In the genomic region with DNA sequence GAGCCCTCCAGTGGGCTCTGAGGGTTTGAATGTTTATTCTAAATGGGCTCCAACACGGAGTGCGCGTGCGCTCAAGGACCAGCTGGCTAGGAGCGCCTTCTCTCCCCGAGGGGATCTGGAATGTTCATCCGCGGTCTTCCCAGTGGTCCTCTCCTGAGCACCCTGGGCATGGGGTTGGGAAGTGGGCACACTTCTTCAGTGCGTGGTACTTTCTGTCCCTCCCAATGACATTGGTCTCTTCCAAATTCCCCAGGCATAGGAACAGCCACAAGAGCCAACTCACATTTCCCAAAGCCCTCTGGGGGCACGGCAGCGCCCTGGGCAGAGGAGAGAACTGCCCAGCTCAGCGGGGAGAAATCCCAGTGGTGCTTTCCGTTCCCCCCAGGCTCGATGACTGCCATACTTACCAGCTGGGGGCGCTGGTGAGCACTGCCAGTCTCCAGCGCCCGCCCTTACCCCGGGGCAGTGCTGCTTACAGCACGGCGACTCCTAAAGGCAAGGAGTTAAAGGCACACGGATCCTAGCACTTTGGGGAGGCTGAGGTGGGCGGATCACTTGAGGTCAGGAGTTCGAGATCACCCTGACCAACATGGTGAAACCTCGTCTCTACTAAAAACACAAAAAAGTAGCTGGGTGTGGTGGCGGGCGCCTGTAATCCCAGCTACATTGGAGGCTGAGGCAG, we compare ENCODE assay signal across 1 cellular context.
TF ChIP-seq lines count a peak whose summit lies in the region.

No MANE protein-coding gene starts in this region.

TF ChIP-seq in K562, 482 proteins besides CTCF, POLR2A, EP300 and RAD21 (continued from another document and continues in another):
- TF ChIP-seq, protein P1, sequence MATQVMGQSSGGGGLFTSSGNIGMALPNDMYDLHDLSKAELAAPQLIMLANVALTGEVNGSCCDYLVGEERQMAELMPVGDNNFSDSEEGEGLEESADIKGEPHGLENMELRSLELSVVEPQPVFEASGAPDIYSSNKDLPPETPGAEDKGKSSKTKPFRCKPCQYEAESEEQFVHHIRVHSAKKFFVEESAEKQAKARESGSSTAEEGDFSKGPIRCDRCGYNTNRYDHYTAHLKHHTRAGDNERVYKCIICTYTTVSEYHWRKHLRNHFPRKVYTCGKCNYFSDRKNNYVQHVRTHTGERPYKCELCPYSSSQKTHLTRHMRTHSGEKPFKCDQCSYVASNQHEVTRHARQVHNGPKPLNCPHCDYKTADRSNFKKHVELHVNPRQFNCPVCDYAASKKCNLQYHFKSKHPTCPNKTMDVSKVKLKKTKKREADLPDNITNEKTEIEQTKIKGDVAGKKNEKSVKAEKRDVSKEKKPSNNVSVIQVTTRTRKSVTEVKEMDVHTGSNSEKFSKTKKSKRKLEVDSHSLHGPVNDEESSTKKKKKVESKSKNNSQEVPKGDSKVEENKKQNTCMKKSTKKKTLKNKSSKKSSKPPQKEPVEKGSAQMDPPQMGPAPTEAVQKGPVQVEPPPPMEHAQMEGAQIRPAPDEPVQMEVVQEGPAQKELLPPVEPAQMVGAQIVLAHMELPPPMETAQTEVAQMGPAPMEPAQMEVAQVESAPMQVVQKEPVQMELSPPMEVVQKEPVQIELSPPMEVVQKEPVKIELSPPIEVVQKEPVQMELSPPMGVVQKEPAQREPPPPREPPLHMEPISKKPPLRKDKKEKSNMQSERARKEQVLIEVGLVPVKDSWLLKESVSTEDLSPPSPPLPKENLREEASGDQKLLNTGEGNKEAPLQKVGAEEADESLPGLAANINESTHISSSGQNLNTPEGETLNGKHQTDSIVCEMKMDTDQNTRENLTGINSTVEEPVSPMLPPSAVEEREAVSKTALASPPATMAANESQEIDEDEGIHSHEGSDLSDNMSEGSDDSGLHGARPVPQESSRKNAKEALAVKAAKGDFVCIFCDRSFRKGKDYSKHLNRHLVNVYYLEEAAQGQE (CRISPR knock-in tag; IDR thresholded peaks at IDR 0.05; ENCODE audit: low read depth): no peak
- TF ChIP-seq, protein P2, sequence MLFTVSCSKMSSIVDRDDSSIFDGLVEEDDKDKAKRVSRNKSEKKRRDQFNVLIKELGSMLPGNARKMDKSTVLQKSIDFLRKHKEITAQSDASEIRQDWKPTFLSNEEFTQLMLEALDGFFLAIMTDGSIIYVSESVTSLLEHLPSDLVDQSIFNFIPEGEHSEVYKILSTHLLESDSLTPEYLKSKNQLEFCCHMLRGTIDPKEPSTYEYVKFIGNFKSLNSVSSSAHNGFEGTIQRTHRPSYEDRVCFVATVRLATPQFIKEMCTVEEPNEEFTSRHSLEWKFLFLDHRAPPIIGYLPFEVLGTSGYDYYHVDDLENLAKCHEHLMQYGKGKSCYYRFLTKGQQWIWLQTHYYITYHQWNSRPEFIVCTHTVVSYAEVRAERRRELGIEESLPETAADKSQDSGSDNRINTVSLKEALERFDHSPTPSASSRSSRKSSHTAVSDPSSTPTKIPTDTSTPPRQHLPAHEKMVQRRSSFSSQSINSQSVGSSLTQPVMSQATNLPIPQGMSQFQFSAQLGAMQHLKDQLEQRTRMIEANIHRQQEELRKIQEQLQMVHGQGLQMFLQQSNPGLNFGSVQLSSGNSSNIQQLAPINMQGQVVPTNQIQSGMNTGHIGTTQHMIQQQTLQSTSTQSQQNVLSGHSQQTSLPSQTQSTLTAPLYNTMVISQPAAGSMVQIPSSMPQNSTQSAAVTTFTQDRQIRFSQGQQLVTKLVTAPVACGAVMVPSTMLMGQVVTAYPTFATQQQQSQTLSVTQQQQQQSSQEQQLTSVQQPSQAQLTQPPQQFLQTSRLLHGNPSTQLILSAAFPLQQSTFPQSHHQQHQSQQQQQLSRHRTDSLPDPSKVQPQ (CRISPR knock-in tag; IDR thresholded peaks at IDR 0.05; ENCODE audit: borderline replicate concordance): no peak
- no peak for TF ChIP-seq RAD51 (IDR thresholded peaks at IDR 0.05; ENCODE audit: borderline replicate concordance, low read depth)
- TF ChIP-seq HMG20B (CRISPR knock-in tag; IDR thresholded peaks at IDR 0.05): no peak
- TF ChIP-seq, protein P3, sequence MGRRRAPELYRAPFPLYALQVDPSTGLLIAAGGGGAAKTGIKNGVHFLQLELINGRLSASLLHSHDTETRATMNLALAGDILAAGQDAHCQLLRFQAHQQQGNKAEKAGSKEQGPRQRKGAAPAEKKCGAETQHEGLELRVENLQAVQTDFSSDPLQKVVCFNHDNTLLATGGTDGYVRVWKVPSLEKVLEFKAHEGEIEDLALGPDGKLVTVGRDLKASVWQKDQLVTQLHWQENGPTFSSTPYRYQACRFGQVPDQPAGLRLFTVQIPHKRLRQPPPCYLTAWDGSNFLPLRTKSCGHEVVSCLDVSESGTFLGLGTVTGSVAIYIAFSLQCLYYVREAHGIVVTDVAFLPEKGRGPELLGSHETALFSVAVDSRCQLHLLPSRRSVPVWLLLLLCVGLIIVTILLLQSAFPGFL (CRISPR knock-in tag; IDR thresholded peaks at IDR 0.05): no peak
- TF ChIP-seq, protein P4, sequence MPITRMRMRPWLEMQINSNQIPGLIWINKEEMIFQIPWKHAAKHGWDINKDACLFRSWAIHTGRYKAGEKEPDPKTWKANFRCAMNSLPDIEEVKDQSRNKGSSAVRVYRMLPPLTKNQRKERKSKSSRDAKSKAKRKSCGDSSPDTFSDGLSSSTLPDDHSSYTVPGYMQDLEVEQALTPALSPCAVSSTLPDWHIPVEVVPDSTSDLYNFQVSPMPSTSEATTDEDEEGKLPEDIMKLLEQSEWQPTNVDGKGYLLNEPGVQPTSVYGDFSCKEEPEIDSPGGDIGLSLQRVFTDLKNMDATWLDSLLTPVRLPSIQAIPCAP (CRISPR knock-in tag; IDR thresholded peaks at IDR 0.05; ENCODE audit: borderline replicate concordance): no peak
- TF ChIP-seq SMAD3 (CRISPR knock-in tag; conservative IDR thresholded peaks at IDR 0.05): no peak
- TF ChIP-seq, protein P5, sequence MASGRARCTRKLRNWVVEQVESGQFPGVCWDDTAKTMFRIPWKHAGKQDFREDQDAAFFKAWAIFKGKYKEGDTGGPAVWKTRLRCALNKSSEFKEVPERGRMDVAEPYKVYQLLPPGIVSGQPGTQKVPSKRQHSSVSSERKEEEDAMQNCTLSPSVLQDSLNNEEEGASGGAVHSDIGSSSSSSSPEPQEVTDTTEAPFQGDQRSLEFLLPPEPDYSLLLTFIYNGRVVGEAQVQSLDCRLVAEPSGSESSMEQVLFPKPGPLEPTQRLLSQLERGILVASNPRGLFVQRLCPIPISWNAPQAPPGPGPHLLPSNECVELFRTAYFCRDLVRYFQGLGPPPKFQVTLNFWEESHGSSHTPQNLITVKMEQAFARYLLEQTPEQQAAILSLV (tag; IDR thresholded peaks at IDR 0.05): no peak
- TF ChIP-seq MTA1 (IDR thresholded peaks at IDR 0.05; ENCODE audit: borderline replicate concordance): 0 out of 2 replicates have a peak, but pooled peaks have one; percentile 47
- TF ChIP-seq MYNN (IDR thresholded peaks at IDR 0.05): peak; percentile 92
- TF ChIP-seq MYNN (CRISPR knock-in tag; IDR thresholded peaks at IDR 0.05): no peak
- TF ChIP-seq PYGO2 (tag; IDR thresholded peaks at IDR 0.05): no peak
- TF ChIP-seq XRCC3 (IDR thresholded peaks at IDR 0.05): no peak
- no peak for TF ChIP-seq ZNF124 (CRISPR knock-in tag; IDR thresholded peaks at IDR 0.05)
- no peak for TF ChIP-seq SRSF1 (IDR thresholded peaks at IDR 0.05; ENCODE audit: low read depth, low read length)
- no peak for TF ChIP-seq STAT5A (IDR thresholded peaks at IDR 0.05; ENCODE audit: borderline replicate concordance, low read length)
- TF ChIP-seq, protein P6, sequence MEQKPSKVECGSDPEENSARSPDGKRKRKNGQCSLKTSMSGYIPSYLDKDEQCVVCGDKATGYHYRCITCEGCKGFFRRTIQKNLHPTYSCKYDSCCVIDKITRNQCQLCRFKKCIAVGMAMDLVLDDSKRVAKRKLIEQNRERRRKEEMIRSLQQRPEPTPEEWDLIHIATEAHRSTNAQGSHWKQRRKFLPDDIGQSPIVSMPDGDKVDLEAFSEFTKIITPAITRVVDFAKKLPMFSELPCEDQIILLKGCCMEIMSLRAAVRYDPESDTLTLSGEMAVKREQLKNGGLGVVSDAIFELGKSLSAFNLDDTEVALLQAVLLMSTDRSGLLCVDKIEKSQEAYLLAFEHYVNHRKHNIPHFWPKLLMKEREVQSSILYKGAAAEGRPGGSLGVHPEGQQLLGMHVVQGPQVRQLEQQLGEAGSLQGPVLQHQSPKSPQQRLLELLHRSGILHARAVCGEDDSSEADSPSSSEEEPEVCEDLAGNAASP (IDR thresholded peaks at IDR 0.05): no peak
- TF ChIP-seq LEF1 (IDR thresholded peaks at IDR 0.05): no peak
- TF ChIP-seq, protein P7, sequence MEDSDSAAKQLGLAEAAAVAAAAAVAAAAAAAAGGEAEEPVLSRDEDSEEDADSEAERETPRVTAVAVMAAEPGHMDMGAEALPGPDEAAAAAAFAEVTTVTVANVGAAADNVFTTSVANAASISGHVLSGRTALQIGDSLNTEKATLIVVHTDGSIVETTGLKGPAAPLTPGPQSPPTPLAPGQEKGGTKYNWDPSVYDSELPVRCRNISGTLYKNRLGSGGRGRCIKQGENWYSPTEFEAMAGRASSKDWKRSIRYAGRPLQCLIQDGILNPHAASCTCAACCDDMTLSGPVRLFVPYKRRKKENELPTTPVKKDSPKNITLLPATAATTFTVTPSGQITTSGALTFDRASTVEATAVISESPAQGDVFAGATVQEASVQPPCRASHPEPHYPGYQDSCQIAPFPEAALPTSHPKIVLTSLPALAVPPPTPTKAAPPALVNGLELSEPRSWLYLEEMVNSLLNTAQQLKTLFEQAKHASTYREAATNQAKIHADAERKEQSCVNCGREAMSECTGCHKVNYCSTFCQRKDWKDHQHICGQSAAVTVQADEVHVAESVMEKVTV (CRISPR knock-in tag; IDR thresholded peaks at IDR 0.05): peak; percentile 60
- TF ChIP-seq, protein P8, sequence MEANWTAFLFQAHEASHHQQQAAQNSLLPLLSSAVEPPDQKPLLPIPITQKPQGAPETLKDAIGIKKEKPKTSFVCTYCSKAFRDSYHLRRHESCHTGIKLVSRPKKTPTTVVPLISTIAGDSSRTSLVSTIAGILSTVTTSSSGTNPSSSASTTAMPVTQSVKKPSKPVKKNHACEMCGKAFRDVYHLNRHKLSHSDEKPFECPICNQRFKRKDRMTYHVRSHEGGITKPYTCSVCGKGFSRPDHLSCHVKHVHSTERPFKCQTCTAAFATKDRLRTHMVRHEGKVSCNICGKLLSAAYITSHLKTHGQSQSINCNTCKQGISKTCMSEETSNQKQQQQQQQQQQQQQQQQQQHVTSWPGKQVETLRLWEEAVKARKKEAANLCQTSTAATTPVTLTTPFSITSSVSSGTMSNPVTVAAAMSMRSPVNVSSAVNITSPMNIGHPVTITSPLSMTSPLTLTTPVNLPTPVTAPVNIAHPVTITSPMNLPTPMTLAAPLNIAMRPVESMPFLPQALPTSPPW (CRISPR knock-in tag; IDR thresholded peaks at IDR 0.05): peak; percentile 73
- no peak for TF ChIP-seq MYBL2 (IDR thresholded peaks at IDR 0.05; ENCODE audit: low read depth)
- no peak for TF ChIP-seq MYBL2 (CRISPR knock-in tag; IDR thresholded peaks at IDR 0.05; ENCODE audit: borderline replicate concordance)
- no peak for TF ChIP-seq ZNF232 (CRISPR knock-in tag; IDR thresholded peaks at IDR 0.05)
- TF ChIP-seq PRMT5 (CRISPR knock-in tag; IDR thresholded peaks at IDR 0.05): no peak
- no peak for TF ChIP-seq TAL1 (IDR thresholded peaks at IDR 0.05)
- TF ChIP-seq, protein P9, sequence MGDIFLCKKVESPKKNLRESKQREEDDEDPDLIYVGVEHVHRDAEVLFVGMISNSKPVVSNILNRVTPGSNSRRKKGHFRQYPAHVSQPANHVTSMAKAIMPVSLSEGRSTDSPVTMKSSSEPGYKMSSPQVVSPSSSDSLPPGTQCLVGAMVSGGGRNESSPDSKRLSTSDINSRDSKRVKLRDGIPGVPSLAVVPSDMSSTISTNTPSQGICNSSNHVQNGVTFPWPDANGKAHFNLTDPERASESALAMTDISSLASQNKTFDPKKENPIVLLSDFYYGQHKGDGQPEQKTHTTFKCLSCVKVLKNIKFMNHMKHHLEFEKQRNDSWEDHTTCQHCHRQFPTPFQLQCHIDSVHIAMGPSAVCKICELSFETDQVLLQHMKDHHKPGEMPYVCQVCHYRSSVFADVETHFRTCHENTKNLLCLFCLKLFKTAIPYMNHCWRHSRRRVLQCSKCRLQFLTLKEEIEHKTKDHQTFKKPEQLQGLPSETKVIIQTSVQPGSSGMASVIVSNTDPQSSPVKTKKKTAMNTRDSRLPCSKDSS (IDR thresholded peaks at IDR 0.05; ENCODE audit: low read depth, partially characterized antibody): no peak
- TF ChIP-seq SRSF7 (optimal IDR thresholded peaks at IDR 0.05; ENCODE audit: low read depth, low read length): no peak
- TF ChIP-seq CBFB (CRISPR knock-in tag; IDR thresholded peaks at IDR 0.05): no peak
- peak; percentile 48; the same call in 1 of the 2 replicates for TF ChIP-seq TEAD4 (IDR thresholded peaks at IDR 0.05; ENCODE audit: low read length)
- TF ChIP-seq TEAD4 (CRISPR knock-in tag; IDR thresholded peaks at IDR 0.05; ENCODE audit: borderline replicate concordance): no peak
- peak; percentile 55 for TF ChIP-seq CXXC5 (CRISPR knock-in tag; IDR thresholded peaks at IDR 0.05)
- no peak for TF ChIP-seq PHB (CRISPR knock-in tag; IDR thresholded peaks at IDR 0.05)
- no peak for TF ChIP-seq ILF3 (IDR thresholded peaks at IDR 0.05; ENCODE audit: borderline replicate concordance)
- no peak for TF ChIP-seq PPARD (CRISPR knock-in tag; IDR thresholded peaks at IDR 0.05)
- TF ChIP-seq, protein P10, sequence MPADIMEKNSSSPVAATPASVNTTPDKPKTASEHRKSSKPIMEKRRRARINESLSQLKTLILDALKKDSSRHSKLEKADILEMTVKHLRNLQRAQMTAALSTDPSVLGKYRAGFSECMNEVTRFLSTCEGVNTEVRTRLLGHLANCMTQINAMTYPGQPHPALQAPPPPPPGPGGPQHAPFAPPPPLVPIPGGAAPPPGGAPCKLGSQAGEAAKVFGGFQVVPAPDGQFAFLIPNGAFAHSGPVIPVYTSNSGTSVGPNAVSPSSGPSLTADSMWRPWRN (IDR thresholded peaks at IDR 0.05; ENCODE audit: low read depth): no peak
- TF ChIP-seq, protein P11, sequence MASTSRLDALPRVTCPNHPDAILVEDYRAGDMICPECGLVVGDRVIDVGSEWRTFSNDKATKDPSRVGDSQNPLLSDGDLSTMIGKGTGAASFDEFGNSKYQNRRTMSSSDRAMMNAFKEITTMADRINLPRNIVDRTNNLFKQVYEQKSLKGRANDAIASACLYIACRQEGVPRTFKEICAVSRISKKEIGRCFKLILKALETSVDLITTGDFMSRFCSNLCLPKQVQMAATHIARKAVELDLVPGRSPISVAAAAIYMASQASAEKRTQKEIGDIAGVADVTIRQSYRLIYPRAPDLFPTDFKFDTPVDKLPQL (IDR thresholded peaks at IDR 0.05; ENCODE audit: extremely low read depth, insufficient read length): no peak
- 0 out of 2 replicates have a peak, but pooled peaks have one; percentile 32 for TF ChIP-seq ARID1B (IDR thresholded peaks at IDR 0.05)
- TF ChIP-seq SP1 (CRISPR knock-in tag; IDR thresholded peaks at IDR 0.05): peak; percentile 33
- no peak for TF ChIP-seq CCNT2 (IDR thresholded peaks at IDR 0.05; ENCODE audit: borderline replicate concordance, extremely low read depth, insufficient read length, low read depth, low read length)
- no peak for TF ChIP-seq NUFIP1 (IDR thresholded peaks at IDR 0.05; ENCODE audit: partially characterized antibody)
- TF ChIP-seq TCF3 (CRISPR knock-in tag; IDR thresholded peaks at IDR 0.05): no peak
- TF ChIP-seq CEBPB (tag; IDR thresholded peaks at IDR 0.05): no peak
- TF ChIP-seq, protein P12, sequence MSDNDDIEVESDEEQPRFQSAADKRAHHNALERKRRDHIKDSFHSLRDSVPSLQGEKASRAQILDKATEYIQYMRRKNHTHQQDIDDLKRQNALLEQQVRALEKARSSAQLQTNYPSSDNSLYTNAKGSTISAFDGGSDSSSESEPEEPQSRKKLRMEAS (CRISPR knock-in tag; IDR thresholded peaks at IDR 0.05): no peak
